Comparison of ENCODE assay signal across 16 cellular contexts in the genomic region with DNA sequence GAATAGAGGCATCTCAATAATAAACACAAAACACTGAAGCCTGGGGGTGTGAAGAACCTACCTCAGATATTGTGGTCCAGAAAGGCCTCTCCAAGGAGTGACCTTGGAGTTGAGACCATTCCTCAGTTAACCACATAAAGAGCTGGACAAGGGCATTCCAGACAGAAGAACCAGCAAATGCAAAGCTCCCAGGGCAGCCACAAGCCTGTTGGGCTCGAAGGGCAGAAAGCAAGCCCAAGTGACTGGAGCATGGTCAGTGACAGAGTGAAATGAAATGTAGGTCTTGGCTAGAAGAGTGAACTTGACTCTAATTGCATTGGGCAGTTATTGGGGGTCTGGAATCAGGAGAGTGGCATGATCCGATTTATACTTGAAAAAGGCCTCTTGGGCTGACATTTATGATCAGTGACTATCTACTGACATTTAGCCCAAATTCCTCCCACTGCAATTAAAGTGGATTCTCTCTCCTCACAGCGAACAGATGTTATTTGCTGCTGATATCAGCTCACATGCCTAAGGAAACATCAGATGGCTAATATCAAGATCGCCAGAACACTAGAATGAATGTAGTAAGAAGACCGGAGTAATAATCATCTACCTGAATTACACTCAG.
DNase-seq lines count a peak whose midpoint lies in the region; ATAC-seq and TF ChIP-seq lines count a peak whose summit lies in the region.
"Had no signal": no experiment of that assay in that cellular context is flagged by ENCODE, and none has a peak within 500 bp of the region (broad histone marks: within the 10 kb centered on the region; RNA-seq: fewer than 3 reads in every experiment).

No MANE protein-coding gene starts in this region.

- DNase-seq in activated T-cell treated with anti-CD3 and anti-CD28 coated beads, Interleukin-2, amount 50 U/mL, for 24 hours: no peak
- DNase-seq in activated T-cell treated with anti-CD3 and anti-CD28 coated beads for 4 hours (no peak), EH (ENCODE audit: low read depth) (peak; percentile 38), iris pigment epithelial cell (ENCODE audit: low read depth) (peak; percentile 9), nucleus accumbens (lab: John Stamatoyannopoulos, UW) (no peak)
- DNase-seq: Caco-2; CD4-positive, CD25-positive, alpha-beta regulatory T cell; NCI-H187 treated with DMSO at 0.1 percent for 48 hours; NCI-H446 treated with DMSO at 0.1 percent for 48 hours; OCI-M1; RPMI8226; SIG-M5 had no signal

- no peaks in the 10 kb centered on the region for H3K9me3 Mint-ChIP-seq in activated T-cell treated with anti-CD3 and anti-CD28 coated beads, Interleukin-2, amount 50 U/mL, for 24 hours

- no peak overlapping the region for H3K4me3 Mint-ChIP-seq in activated T-cell treated with anti-CD3 and anti-CD28 coated beads, Interleukin-2, amount 50 U/mL, for 24 hours

- peak overlapping the region; percentile 61 for H3K27ac Mint-ChIP-seq in activated T-cell treated with anti-CD3 and anti-CD28 coated beads, Interleukin-2, amount 50 U/mL, for 24 hours
- H3K27ac Mint-ChIP-seq: CD4-positive, CD25-positive, alpha-beta regulatory T cell had no signal

- ATAC-seq in SK-N-SH treated with all-trans-retinoic acid at 6 μM for 48 hours (peak; percentile 54; the same call in 2 of the 3 replicates), GM21390 (IDR thresholded peaks at IDR 0.05; ENCODE audit: unreplicated experiment) (no peak), HG02885 (IDR thresholded peaks at IDR 0.05; ENCODE audit: poor library complexity, unreplicated experiment) (no peak)
- ATAC-seq: K562 had no signal

- peaks cover 4% of the 10 kb centered on the region for H3K27me3 Mint-ChIP-seq in activated T-cell treated with anti-CD3 and anti-CD28 coated beads, Interleukin-2, amount 50 U/mL, for 24 hours

- H3K36me3 Mint-ChIP-seq in activated T-cell treated with anti-CD3 and anti-CD28 coated beads, Interleukin-2, amount 50 U/mL, for 24 hours (ENCODE audit: low read depth): no peaks in the 10 kb centered on the region
- H3K36me3 Mint-ChIP-seq: CD4-positive, CD25-positive, alpha-beta regulatory T cell had no signal

- peaks cover 21% of the 10 kb centered on the region for H3K4me1 Mint-ChIP-seq in activated T-cell treated with anti-CD3 and anti-CD28 coated beads, Interleukin-2, amount 50 U/mL, for 24 hours (ENCODE audit: low read depth)
- H3K4me1 Mint-ChIP-seq: CD4-positive, CD25-positive, alpha-beta regulatory T cell had no signal

TF ChIP-seq in SK-N-SH treated with all-trans-retinoic acid at 6 μM for 48 hours, 23 proteins besides CTCF, POLR2A, EP300 and RAD21:
- no peak for TF ChIP-seq RARB (CRISPR knock-in tag; IDR thresholded peaks at IDR 0.05)
- peak; percentile 40; the same call in 1 of the 2 replicates for TF ChIP-seq TCF4 (CRISPR knock-in tag; IDR thresholded peaks at IDR 0.05; ENCODE audit: borderline replicate concordance)
- no peak for TF ChIP-seq GLIS3 (CRISPR knock-in tag; IDR thresholded peaks at IDR 0.05)
- TF ChIP-seq, protein P1, sequence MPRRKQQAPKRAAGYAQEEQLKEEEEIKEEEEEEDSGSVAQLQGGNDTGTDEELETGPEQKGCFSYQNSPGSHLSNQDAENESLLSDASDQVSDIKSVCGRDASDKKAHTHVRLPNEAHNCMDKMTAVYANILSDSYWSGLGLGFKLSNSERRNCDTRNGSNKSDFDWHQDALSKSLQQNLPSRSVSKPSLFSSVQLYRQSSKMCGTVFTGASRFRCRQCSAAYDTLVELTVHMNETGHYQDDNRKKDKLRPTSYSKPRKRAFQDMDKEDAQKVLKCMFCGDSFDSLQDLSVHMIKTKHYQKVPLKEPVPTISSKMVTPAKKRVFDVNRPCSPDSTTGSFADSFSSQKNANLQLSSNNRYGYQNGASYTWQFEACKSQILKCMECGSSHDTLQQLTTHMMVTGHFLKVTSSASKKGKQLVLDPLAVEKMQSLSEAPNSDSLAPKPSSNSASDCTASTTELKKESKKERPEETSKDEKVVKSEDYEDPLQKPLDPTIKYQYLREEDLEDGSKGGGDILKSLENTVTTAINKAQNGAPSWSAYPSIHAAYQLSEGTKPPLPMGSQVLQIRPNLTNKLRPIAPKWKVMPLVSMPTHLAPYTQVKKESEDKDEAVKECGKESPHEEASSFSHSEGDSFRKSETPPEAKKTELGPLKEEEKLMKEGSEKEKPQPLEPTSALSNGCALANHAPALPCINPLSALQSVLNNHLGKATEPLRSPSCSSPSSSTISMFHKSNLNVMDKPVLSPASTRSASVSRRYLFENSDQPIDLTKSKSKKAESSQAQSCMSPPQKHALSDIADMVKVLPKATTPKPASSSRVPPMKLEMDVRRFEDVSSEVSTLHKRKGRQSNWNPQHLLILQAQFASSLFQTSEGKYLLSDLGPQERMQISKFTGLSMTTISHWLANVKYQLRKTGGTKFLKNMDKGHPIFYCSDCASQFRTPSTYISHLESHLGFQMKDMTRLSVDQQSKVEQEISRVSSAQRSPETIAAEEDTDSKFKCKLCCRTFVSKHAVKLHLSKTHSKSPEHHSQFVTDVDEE (CRISPR knock-in tag; IDR thresholded peaks at IDR 0.05): peak; percentile 94
- TF ChIP-seq ISL1 (CRISPR knock-in tag; IDR thresholded peaks at IDR 0.05): peak; percentile 72
- TF ChIP-seq ESRRG (CRISPR knock-in tag; IDR thresholded peaks at IDR 0.05): 0 out of 2 replicates have a peak, but pooled peaks have one; percentile 5

Comparison
In these comparisons a context has a peak if more than half of its experiments do, and no peak if none do; other contexts are left out.
1. DNase-seq: peak in EH (single experiment) and iris pigment epithelial cell (single experiment); none in activated T-cell treated with anti-CD3 and anti-CD28 coated beads, Interleukin-2, amount 50 U/mL, for 24 hours (single experiment), activated T-cell treated with anti-CD3 and anti-CD28 coated beads for 4 hours (single experiment) and nucleus accumbens (0 of 56).